ENCODE assay signal across 1 cellular context in the genomic region with DNA sequence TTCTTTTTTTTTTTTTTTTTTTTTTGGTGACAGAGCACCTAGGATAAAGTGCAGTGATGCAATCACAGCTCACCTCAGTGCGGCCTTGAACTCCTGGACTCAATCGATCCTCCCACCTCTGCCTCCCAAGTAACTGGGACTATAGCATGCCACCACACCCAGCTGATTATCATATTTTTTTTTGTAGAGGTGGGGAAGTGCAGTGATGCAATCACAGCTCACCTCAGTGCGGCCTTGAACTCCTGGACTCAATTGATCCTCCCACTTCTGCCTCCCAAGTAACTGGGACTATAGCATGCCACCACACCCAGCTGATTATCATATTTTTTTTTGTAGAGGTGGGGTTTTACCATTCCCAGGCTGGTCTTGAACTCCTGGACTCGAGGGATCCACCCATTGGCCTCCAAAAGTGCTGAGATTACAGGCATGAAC.
A peak's percentile ranks its signal among the peaks of the same experiment; 100 is the strongest.
TF ChIP-seq lines count a peak whose summit lies in the region.
"Not testable (repeated sequence)": the region's sequence is repeated elsewhere in the genome, so short reads cannot be mapped to it uniquely, and the experiment has no call there.

No MANE protein-coding gene starts in this region.

TF ChIP-seq in HepG2, 621 proteins besides CTCF, POLR2A, EP300 and RAD21 (continued from another document and continues in another):
- TF ChIP-seq, protein P1, sequence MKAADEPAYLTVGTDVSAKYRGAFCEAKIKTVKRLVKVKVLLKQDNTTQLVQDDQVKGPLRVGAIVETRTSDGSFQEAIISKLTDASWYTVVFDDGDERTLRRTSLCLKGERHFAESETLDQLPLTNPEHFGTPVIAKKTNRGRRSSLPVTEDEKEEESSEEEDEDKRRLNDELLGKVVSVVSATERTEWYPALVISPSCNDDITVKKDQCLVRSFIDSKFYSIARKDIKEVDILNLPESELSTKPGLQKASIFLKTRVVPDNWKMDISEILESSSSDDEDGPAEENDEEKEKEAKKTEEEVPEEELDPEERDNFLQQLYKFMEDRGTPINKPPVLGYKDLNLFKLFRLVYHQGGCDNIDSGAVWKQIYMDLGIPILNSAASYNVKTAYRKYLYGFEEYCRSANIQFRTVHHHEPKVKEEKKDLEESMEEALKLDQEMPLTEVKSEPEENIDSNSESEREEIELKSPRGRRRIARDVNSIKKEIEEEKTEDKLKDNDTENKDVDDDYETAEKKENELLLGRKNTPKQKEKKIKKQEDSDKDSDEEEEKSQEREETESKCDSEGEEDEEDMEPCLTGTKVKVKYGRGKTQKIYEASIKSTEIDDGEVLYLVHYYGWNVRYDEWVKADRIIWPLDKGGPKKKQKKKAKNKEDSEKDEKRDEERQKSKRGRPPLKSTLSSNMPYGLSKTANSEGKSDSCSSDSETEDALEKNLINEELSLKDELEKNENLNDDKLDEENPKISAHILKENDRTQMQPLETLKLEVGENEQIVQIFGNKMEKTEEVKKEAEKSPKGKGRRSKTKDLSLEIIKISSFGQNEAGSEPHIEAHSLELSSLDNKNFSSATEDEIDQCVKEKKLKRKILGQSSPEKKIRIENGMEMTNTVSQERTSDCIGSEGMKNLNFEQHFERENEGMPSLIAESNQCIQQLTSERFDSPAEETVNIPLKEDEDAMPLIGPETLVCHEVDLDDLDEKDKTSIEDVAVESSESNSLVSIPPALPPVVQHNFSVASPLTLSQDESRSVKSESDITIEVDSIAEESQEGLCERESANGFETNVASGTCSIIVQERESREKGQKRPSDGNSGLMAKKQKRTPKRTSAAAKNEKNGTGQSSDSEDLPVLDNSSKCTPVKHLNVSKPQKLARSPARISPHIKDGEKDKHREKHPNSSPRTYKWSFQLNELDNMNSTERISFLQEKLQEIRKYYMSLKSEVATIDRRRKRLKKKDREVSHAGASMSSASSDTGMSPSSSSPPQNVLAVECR (CRISPR knock-in tag; IDR thresholded peaks at IDR 0.05; ENCODE audit: borderline replicate concordance) = peak; percentile 81; the same call in 1 of the 2 replicates
- TF ChIP-seq, protein P2, sequence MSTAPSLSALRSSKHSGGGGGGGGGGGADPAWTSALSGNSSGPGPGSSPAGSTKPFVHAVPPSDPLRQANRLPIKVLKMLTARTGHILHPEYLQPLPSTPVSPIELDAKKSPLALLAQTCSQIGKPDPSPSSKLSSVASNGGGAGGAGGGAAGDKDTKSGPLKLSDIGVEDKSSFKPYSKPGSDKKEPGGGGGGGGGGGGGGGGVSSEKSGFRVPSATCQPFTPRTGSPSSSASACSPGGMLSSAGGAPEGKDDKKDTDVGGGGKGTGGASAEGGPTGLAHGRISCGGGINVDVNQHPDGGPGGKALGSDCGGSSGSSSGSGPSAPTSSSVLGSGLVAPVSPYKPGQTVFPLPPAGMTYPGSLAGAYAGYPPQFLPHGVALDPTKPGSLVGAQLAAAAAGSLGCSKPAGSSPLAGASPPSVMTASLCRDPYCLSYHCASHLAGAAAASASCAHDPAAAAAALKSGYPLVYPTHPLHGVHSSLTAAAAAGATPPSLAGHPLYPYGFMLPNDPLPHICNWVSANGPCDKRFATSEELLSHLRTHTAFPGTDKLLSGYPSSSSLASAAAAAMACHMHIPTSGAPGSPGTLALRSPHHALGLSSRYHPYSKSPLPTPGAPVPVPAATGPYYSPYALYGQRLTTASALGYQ (CRISPR knock-in tag; IDR thresholded peaks at IDR 0.05) = peak; percentile 65; the same call in 1 of the 2 replicates
- TF ChIP-seq ZNF264 (CRISPR knock-in tag; IDR thresholded peaks at IDR 0.05) = peak; percentile 51; the same call in 1 of the 2 replicates
- peak; percentile 98 for TF ChIP-seq SP5 (CRISPR knock-in tag; IDR thresholded peaks at IDR 0.05; ENCODE audit: borderline replicate concordance, low read depth)
- TF ChIP-seq ATF7 (IDR thresholded peaks at IDR 0.05) = peak; percentile 90
- TF ChIP-seq ATF7 (CRISPR knock-in tag; IDR thresholded peaks at IDR 0.05) = peak; percentile 89; the same call in 1 of the 2 replicates
- peak; percentile 98 for TF ChIP-seq GFI1 (CRISPR knock-in tag; IDR thresholded peaks at IDR 0.05; ENCODE audit: borderline replicate concordance)
- peak; percentile 93 for TF ChIP-seq ESRRA (CRISPR knock-in tag; IDR thresholded peaks at IDR 0.05; ENCODE audit: low read depth)
- peak; percentile 79 for TF ChIP-seq CREM (IDR thresholded peaks at IDR 0.05)
- not testable (repeated sequence) for TF ChIP-seq CREM (CRISPR knock-in tag; IDR thresholded peaks at IDR 0.05); ZBTB40 (IDR thresholded peaks at IDR 0.05)
- TF ChIP-seq ZBTB33 (CRISPR knock-in tag; IDR thresholded peaks at IDR 0.05) = peak; percentile 24; the same call in 1 of the 2 replicates
- TF ChIP-seq CREB1 (IDR thresholded peaks at IDR 0.05) = peak; percentile 28; the same call in 1 of the 2 replicates
- peak; percentile 75 for TF ChIP-seq CREB1 (CRISPR knock-in tag; IDR thresholded peaks at IDR 0.05)
- peak; percentile 86 for TF ChIP-seq NR2C2 (CRISPR knock-in tag; IDR thresholded peaks at IDR 0.05; ENCODE audit: borderline replicate concordance)
- peak; percentile 75 for TF ChIP-seq SOX13 (IDR thresholded peaks at IDR 0.05)
- peak in 1 of 2 experiments; percentile 86; a peak in 2 of 4 replicates for TF ChIP-seq SOX13 (CRISPR knock-in tag; conservative IDR thresholded peaks at IDR 0.05 in 1 of 2, IDR thresholded peaks at IDR 0.05 in 1 of 2)
- peak; percentile 97 for TF ChIP-seq HNF4A (CRISPR knock-in tag; IDR thresholded peaks at IDR 0.05)
- TF ChIP-seq ZBTB40 (CRISPR knock-in tag; IDR thresholded peaks at IDR 0.05) = peak; percentile 41; the same call in 1 of the 2 replicates
- TF ChIP-seq, protein P3, sequence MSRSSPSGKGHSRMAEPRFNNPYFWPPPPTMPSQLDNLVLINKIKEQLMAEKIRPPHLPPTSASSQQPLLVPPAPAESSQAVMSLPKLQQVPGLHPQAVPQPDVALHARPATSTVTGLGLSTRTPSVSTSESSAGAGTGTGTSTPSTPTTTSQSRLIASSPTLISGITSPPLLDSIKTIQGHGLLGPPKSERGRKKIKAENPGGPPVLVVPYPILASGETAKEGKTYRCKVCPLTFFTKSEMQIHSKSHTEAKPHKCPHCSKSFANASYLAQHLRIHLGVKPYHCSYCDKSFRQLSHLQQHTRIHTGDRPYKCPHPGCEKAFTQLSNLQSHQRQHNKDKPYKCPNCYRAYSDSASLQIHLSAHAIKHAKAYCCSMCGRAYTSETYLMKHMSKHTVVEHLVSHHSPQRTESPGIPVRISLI (CRISPR knock-in tag; IDR thresholded peaks at IDR 0.05; ENCODE audit: borderline replicate concordance) = peak; percentile 100
- TF ChIP-seq SALL1 (CRISPR knock-in tag; IDR thresholded peaks at IDR 0.05) = peak; percentile 98
- peak; percentile 89 for TF ChIP-seq ZMYM4 (CRISPR knock-in tag; IDR thresholded peaks at IDR 0.05)
- TF ChIP-seq ZNF563 (CRISPR knock-in tag; IDR thresholded peaks at IDR 0.05) = peak; percentile 2; the same call in 1 of the 2 replicates
- TF ChIP-seq, protein P4, sequence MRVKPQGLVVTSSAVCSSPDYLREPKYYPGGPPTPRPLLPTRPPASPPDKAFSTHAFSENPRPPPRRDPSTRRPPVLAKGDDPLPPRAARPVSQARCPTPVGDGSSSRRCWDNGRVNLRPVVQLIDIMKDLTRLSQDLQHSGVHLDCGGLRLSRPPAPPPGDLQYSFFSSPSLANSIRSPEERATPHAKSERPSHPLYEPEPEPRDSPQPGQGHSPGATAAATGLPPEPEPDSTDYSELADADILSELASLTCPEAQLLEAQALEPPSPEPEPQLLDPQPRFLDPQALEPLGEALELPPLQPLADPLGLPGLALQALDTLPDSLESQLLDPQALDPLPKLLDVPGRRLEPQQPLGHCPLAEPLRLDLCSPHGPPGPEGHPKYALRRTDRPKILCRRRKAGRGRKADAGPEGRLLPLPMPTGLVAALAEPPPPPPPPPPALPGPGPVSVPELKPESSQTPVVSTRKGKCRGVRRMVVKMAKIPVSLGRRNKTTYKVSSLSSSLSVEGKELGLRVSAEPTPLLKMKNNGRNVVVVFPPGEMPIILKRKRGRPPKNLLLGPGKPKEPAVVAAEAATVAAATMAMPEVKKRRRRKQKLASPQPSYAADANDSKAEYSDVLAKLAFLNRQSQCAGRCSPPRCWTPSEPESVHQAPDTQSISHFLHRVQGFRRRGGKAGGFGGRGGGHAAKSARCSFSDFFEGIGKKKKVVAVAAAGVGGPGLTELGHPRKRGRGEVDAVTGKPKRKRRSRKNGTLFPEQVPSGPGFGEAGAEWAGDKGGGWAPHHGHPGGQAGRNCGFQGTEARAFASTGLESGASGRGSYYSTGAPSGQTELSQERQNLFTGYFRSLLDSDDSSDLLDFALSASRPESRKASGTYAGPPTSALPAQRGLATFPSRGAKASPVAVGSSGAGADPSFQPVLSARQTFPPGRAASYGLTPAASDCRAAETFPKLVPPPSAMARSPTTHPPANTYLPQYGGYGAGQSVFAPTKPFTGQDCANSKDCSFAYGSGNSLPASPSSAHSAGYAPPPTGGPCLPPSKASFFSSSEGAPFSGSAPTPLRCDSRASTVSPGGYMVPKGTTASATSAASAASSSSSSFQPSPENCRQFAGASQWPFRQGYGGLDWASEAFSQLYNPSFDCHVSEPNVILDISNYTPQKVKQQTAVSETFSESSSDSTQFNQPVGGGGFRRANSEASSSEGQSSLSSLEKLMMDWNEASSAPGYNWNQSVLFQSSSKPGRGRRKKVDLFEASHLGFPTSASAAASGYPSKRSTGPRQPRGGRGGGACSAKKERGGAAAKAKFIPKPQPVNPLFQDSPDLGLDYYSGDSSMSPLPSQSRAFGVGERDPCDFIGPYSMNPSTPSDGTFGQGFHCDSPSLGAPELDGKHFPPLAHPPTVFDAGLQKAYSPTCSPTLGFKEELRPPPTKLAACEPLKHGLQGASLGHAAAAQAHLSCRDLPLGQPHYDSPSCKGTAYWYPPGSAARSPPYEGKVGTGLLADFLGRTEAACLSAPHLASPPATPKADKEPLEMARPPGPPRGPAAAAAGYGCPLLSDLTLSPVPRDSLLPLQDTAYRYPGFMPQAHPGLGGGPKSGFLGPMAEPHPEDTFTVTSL (CRISPR knock-in tag; IDR thresholded peaks at IDR 0.05; ENCODE audit: borderline replicate concordance) = peak; percentile 83
- 0 out of 2 replicates have a peak, but pooled peaks have one; percentile 81 for TF ChIP-seq TOPORS (CRISPR knock-in tag; IDR thresholded peaks at IDR 0.05)
- peak; percentile 90 for TF ChIP-seq CEBPB (IDR thresholded peaks at IDR 0.05; ENCODE audit: borderline replicate concordance, low read depth, low read length)
- TF ChIP-seq RCOR2 (CRISPR knock-in tag; IDR thresholded peaks at IDR 0.05) = peak; percentile 73
- TF ChIP-seq NCOA1 (CRISPR knock-in tag; IDR thresholded peaks at IDR 0.05) = peak; percentile 94; the same call in 1 of the 2 replicates
- TF ChIP-seq ZNF788 (CRISPR knock-in tag; IDR thresholded peaks at IDR 0.05; ENCODE audit: borderline replicate concordance) = peak; percentile 85; the same call in 1 of the 2 replicates
